In genomic region chr16:20646171-20646570, GRCh38 we compare ENCODE assay signal across 6 cellular contexts. TPM values are rescaled to one million over a fixed set of nuclear protein-coding genes. Genes with fewer than 3 reads are reported as not detected.
"Had no signal": no experiment of that assay in that cellular context is flagged by ENCODE, and none has a peak within 500 bp of the region (broad histone marks: within the 10 kb centered on the region; RNA-seq: fewer than 3 reads in every experiment).

No MANE protein-coding gene starts in this region.

RNA-seq across cellular contexts. Expression of gene ACSM1, which starts 51.3 kb away (rescaled TPM):
- total RNA-seq: activated naive CD4-positive, alpha-beta T cell treated with anti-CD3 and anti-CD28 coated beads for 36 hours; activated T-cell treated with anti-CD3 and anti-CD28 coated beads, Interleukin-2, amount 50 U/mL, for 4 hours; activated T-helper 1 cell treated with anti-CD3 and anti-CD28 coated beads, Interleukin-12 subunit alpha, Interleukin-12 subunit beta, Interleukin-2, Interleukin-4 antibody, amounts not matched to agents 30 ng/mL and 10 ng/mL and 1 ng/mL, durations not matched to agents 14 hours and 24 hours and 36 hours; ascending aorta; cardiac muscle cell; chondrocyte had no signal
- polyA plus RNA-seq: cardiac muscle cell had no signal
